In genomic region chr2:229708335-229708734, GRCh38 we compare ENCODE assay signal across 33 cellular contexts. TPM values are rescaled to one million over a fixed set of nuclear protein-coding genes. Genes with fewer than 3 reads are reported as not detected.
"Had no signal": no experiment of that assay in that cellular context is flagged by ENCODE, and none has a peak within 500 bp of the region (broad histone marks: within the 10 kb centered on the region; RNA-seq: fewer than 3 reads in every experiment).

No MANE protein-coding gene starts in this region.

- DNase-seq: activated CD4-positive, alpha-beta T cell treated with anti-CD3 and anti-CD28 coated beads for 1 hour; activated CD4-positive, alpha-beta T cell treated with anti-CD3 and anti-CD28 coated beads for 4 hours; activated CD4-positive, alpha-beta T cell treated with anti-CD3 and anti-CD28 coated beads, Interleukin-2, amount 10 ng/mL, durations not matched to agents 7 days and 5 days; activated CD4-positive, alpha-beta T cell treated with anti-CD3 and anti-CD28 coated beads, Interleukin-2, amount 50 U/mL, for 4 hours; activated CD8-positive, alpha-beta memory T cell treated with anti-CD3 and anti-CD28 coated beads for 24 hours; activated CD8-positive, alpha-beta T cell treated with anti-CD3 and anti-CD28 coated beads for 36 hours; activated effector memory CD4-positive, alpha-beta T cell treated with anti-CD3 and anti-CD28 coated beads, Interleukin-2, amount 50 U/mL, for 16 hours; activated naive CD4-positive, alpha-beta T cell treated with anti-CD3 and anti-CD28 coated beads for 36 hours; activated naive CD8-positive, alpha-beta T cell treated with anti-CD3 and anti-CD28 coated beads for 36 hours; activated naive CD8-positive, alpha-beta T cell treated with anti-CD3 and anti-CD28 coated beads, Interleukin-2, amount 50 U/mL, for 24 hours; activated T-cell treated with anti-CD3 and anti-CD28 coated beads, Interleukin-2, amount 50 U/mL, for 48 hours; central memory CD4-positive, alpha-beta T cell; cerebellar nuclear complex; colonic mucosa; effector CD8-positive, alpha-beta T cell; esophagus squamous epithelium; foreskin melanocyte; T-helper 1 cell; T-helper 17 cell; T1000 had no signal

- H3K4me3 Mint-ChIP-seq: activated CD4-positive, alpha-beta T cell treated with anti-CD3 and anti-CD28 coated beads, Interleukin-2, amount 10 ng/mL, durations not matched to agents 7 days and 5 days; activated CD8-positive, alpha-beta T cell treated with anti-CD3 and anti-CD28 coated beads for 36 hours; activated naive CD4-positive, alpha-beta T cell treated with anti-CD3 and anti-CD28 coated beads for 36 hours; activated naive CD4-positive, alpha-beta T cell treated with anti-CD3 and anti-CD28 coated beads, Interleukin-2, amount 50 U/mL, for 24 hours; activated naive CD8-positive, alpha-beta T cell treated with anti-CD3 and anti-CD28 coated beads for 36 hours; activated naive CD8-positive, alpha-beta T cell treated with anti-CD3 and anti-CD28 coated beads, Interleukin-2, amount 50 U/mL, for 24 hours; activated T-helper 1 cell treated with anti-CD3 and anti-CD28 coated beads, Interleukin-12 subunit alpha, Interleukin-12 subunit beta, Interleukin-2, Interleukin-4 antibody, amounts not matched to agents 30 ng/mL and 10 ng/mL and 1 ng/mL, durations not matched to agents 14 hours and 24 hours and 36 hours; T-helper 17 cell; T-helper 2 cell treated with Interferon-gamma antibody and Interleukin-4, amounts not matched to agents 5 μg/mL and 100 μg/mL, for 36 hours; WTC11 had no signal

- ATAC-seq: activated CD8-positive, alpha-beta T cell treated with anti-CD3 and anti-CD28 coated beads for 36 hours; activated naive CD8-positive, alpha-beta T cell treated with anti-CD3 and anti-CD28 coated beads, Interleukin-2, amount 50 U/mL, for 24 hours; gastroesophageal sphincter; T-helper 17 cell; WTC11 had no signal

- H3K27ac ChIP-seq: ascending aorta, breast epithelium, cardiac muscle cell, colonic mucosa, epithelial cell of prostate, esophagus squamous epithelium, gastroesophageal sphincter had no signal

- FAIRE-seq: endometrium, endothelial cell of umbilical vein had no signal

- H3K27ac Mint-ChIP-seq: activated CD4-positive, alpha-beta T cell treated with anti-CD3 and anti-CD28 coated beads, Interleukin-2, amount 10 ng/mL, durations not matched to agents 7 days and 5 days; activated CD8-positive, alpha-beta T cell treated with anti-CD3 and anti-CD28 coated beads for 36 hours; activated naive CD4-positive, alpha-beta T cell treated with anti-CD3 and anti-CD28 coated beads for 36 hours; activated naive CD4-positive, alpha-beta T cell treated with anti-CD3 and anti-CD28 coated beads, Interleukin-2, amount 50 U/mL, for 24 hours; activated naive CD8-positive, alpha-beta T cell treated with anti-CD3 and anti-CD28 coated beads for 36 hours; activated naive CD8-positive, alpha-beta T cell treated with anti-CD3 and anti-CD28 coated beads, Interleukin-2, amount 50 U/mL, for 24 hours; activated T-helper 1 cell treated with anti-CD3 and anti-CD28 coated beads, Interleukin-12 subunit alpha, Interleukin-12 subunit beta, Interleukin-2, Interleukin-4 antibody, amounts not matched to agents 30 ng/mL and 10 ng/mL and 1 ng/mL, durations not matched to agents 14 hours and 24 hours and 36 hours; activated T-helper 2 cell treated with anti-CD3 and anti-CD28 coated beads, Interferon-gamma antibody, Interleukin-2, Interleukin-4, amounts not matched to agents 10 μg/mL and 5 μg/mL and 100 μg/mL, durations not matched to agents 14 hours and 24 hours and 36 hours; brain; T-helper 17 cell; T-helper 2 cell treated with Interferon-gamma antibody and Interleukin-4, amounts not matched to agents 5 μg/mL and 100 μg/mL, for 36 hours; WTC11 had no signal

- H3K4me1 ChIP-seq: colonic mucosa had no signal

- H3K36me3 Mint-ChIP-seq: activated naive CD4-positive, alpha-beta T cell treated with anti-CD3 and anti-CD28 coated beads, Interleukin-2, amount 50 U/mL, for 24 hours; activated naive CD8-positive, alpha-beta T cell treated with anti-CD3 and anti-CD28 coated beads for 36 hours; WTC11 had no signal

- H3K4me3 ChIP-seq: ascending aorta, breast epithelium, cardiac muscle cell, colonic mucosa, esophagus squamous epithelium, gastroesophageal sphincter had no signal

- H3K9me3 ChIP-seq: ascending aorta, breast epithelium, colonic mucosa, esophagus squamous epithelium, gastroesophageal sphincter had no signal

- H3K9me3 Mint-ChIP-seq: activated CD4-positive, alpha-beta T cell treated with anti-CD3 and anti-CD28 coated beads, Interleukin-2, amount 10 ng/mL, durations not matched to agents 7 days and 5 days; activated CD8-positive, alpha-beta T cell treated with anti-CD3 and anti-CD28 coated beads for 36 hours; activated naive CD4-positive, alpha-beta T cell treated with anti-CD3 and anti-CD28 coated beads for 36 hours; activated naive CD4-positive, alpha-beta T cell treated with anti-CD3 and anti-CD28 coated beads, Interleukin-2, amount 50 U/mL, for 24 hours; activated naive CD8-positive, alpha-beta T cell treated with anti-CD3 and anti-CD28 coated beads for 36 hours; activated naive CD8-positive, alpha-beta T cell treated with anti-CD3 and anti-CD28 coated beads, Interleukin-2, amount 50 U/mL, for 24 hours; activated T-helper 1 cell treated with anti-CD3 and anti-CD28 coated beads, Interleukin-12 subunit alpha, Interleukin-12 subunit beta, Interleukin-2, Interleukin-4 antibody, amounts not matched to agents 30 ng/mL and 10 ng/mL and 1 ng/mL, durations not matched to agents 14 hours and 24 hours and 36 hours; activated T-helper 2 cell treated with anti-CD3 and anti-CD28 coated beads, Interferon-gamma antibody, Interleukin-2, Interleukin-4, amounts not matched to agents 10 μg/mL and 5 μg/mL and 100 μg/mL, durations not matched to agents 14 hours and 24 hours and 36 hours; T-helper 2 cell treated with Interferon-gamma antibody and Interleukin-4, amounts not matched to agents 5 μg/mL and 100 μg/mL, for 36 hours; WTC11 had no signal

- H3K36me3 ChIP-seq: ascending aorta, breast epithelium, cardiac muscle cell, colonic mucosa, esophagus squamous epithelium, gastroesophageal sphincter had no signal

RNA-seq across cellular contexts. Expression of gene DNER, which starts 6.0 kb away (rescaled TPM):
- total RNA-seq: activated CD4-positive, alpha-beta T cell treated with anti-CD3 and anti-CD28 coated beads, Interleukin-2, amount 10 ng/mL, durations not matched to agents 7 days and 5 days; activated CD8-positive, alpha-beta T cell treated with anti-CD3 and anti-CD28 coated beads for 36 hours; activated naive CD4-positive, alpha-beta T cell treated with anti-CD3 and anti-CD28 coated beads for 36 hours; activated naive CD8-positive, alpha-beta T cell treated with anti-CD3 and anti-CD28 coated beads for 36 hours; activated T-helper 1 cell treated with anti-CD3 and anti-CD28 coated beads, Interleukin-12 subunit alpha, Interleukin-12 subunit beta, Interleukin-2, Interleukin-4 antibody, amounts not matched to agents 30 ng/mL and 10 ng/mL and 1 ng/mL, durations not matched to agents 14 hours and 24 hours and 36 hours; activated T-helper 2 cell treated with anti-CD3 and anti-CD28 coated beads, Interferon-gamma antibody, Interleukin-2, Interleukin-4, amounts not matched to agents 10 μg/mL and 5 μg/mL and 100 μg/mL, durations not matched to agents 14 hours and 24 hours and 36 hours; cardiac muscle cell; endothelial cell of umbilical vein had no signal
- polyA plus RNA-seq: cardiac muscle cell had no signal
